ENCODE assay signal across 9 cellular contexts in the genomic region with DNA sequence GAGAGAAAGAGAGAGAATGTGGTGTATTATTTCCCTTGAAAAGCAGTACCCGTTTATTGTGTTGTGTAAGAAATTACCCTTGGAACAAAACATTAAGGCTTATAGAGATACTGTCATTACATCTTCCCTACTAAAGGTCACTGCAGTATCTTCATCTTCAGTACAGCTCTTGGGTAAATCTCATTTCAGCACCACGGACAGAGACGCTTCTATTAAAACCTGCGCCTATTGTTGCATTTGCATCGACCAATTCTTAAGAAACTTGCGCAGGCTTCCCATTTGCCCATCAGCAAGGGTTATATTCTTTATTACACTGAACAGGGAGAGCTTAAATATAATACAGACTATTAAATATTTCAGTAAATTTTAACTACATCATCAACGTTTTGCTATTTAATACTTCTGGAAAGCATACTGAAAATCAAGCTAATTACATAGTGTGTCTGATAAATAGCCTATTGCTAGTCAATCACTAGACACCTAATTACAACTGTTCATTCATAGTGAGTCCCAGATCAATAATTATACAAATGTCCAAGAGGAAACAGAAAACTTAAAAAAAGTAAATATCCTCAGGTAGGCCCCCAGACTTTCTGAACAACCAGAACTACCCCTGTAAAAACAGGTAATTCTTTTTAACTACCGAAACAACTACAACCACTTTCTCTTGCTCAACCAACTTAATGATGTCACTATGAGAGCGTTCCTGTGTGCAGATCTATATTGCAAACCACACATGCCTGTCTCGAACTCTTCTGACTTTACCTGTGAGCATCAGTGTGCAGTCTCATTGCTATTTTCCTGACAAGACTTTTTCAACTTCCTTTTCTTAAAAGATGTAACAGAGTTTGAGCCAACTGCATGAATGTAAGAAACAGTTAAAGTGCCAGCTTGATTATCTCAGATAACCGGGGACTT.
DNase-seq lines count a peak whose midpoint lies in the region; ATAC-seq, FAIRE-seq and TF ChIP-seq lines count a peak whose summit lies in the region.
"Had no signal": no experiment of that assay in that cellular context is flagged by ENCODE, and none has a peak within 500 bp of the region (broad histone marks: within the 10 kb centered on the region; RNA-seq: fewer than 3 reads in every experiment).

No MANE protein-coding gene starts in this region.

- H3K14ac ChIP-seq in H1 (ENCODE audit: insufficient read length), result no peak overlapping the region

- H3K4me2 ChIP-seq in H1 (ENCODE audit: insufficient read depth in 1 of 2, low read depth in 2 of 2, low read length in 2 of 2) (peak overlapping the region; percentile 90 to 98), osteoblast (ENCODE audit: insufficient read depth, low read length) (peak overlapping the region; percentile 86)
- H3K4me2 ChIP-seq: BLaER1 treated with 17β-estradiol and CSF1 and Interleukin-3, amounts not matched to agents 10 nM and 100 nM had no signal

- no peak for FAIRE-seq in H1 (lab: Jason Lieb, UNC)

- POLR2A ChIA-PET in H1 (lab: Charles Lee; ENCODE audit: partially characterized antibody), result no interaction called here

- no peak overlapping the region for H2AFZ ChIP-seq in H1 (ENCODE audit: low read length)
- no peak overlapping the region for H2AFZ ChIP-seq in osteoblast (ENCODE audit: low read length)

- no peaks in the 10 kb centered on the region for H3K36me3 ChIP-seq in H1 (ENCODE audit: control insufficient read depth in 2 of 4, insufficient read depth in 4 of 4, low read length in 3 of 4)
- no peaks in the 10 kb centered on the region for H3K36me3 ChIP-seq in osteoblast (ENCODE audit: insufficient read depth, low read length)
- H3K36me3 ChIP-seq: BLaER1 treated with 17β-estradiol and CSF1 and Interleukin-3, amounts not matched to agents 10 nM and 100 nM had no signal

- H2BK120ac ChIP-seq in H1 (replicated peaks; ENCODE audit: low read depth, low read length), result no peak overlapping the region

- no peaks in the 10 kb centered on the region for H3K79me1 ChIP-seq in H1 (ENCODE audit: low read depth, low read length)

- WGBS in H1 (ENCODE audit: extremely low coverage in 1 of 2, insufficient coverage in 1 of 2, insufficient read length in 1 of 2, insufficient replicate concordance in 2 of 2, low coverage in 1 of 2, low lambda C conversion rate in 2 of 2, missing lambda C conversion rate in 1 of 2), 2 experiments, result 53% methylated on average over 11 of the region's 11 CpGs; no CpG with 5 or more reads in 1 of the 2 experiments

- no peak for TF ChIP-seq EP300 in H1 (IDR thresholded peaks at IDR 0.05; ENCODE audit: borderline replicate concordance in 1 of 2, low read depth in 2 of 2, low read length in 2 of 2)

- peak overlapping the region in 3 of 4 experiments; percentile 75 to 85 (median 75); a peak in 4 of 8 replicates for H3K4me3 ChIP-seq in H1 (ENCODE audit: extremely low read depth in 1 of 4, insufficient read depth in 2 of 4, low read depth in 3 of 4, low read length in 4 of 4)
- H3K4me3 ChIP-seq in osteoblast (ENCODE audit: insufficient read depth, low read length), result peak overlapping the region; percentile 81
- no peak overlapping the region for H3K4me3 ChIP-seq in coronary artery
- H3K4me3 ChIP-seq: BLaER1 treated with 17β-estradiol and CSF1 and Interleukin-3, amounts not matched to agents 10 nM and 100 nM had no signal

- H3K9me3 ChIP-seq in H1 (ENCODE audit: insufficient read depth in 2 of 2, low read depth in 1 of 2, low read length in 1 of 2) (no peaks in the 10 kb centered on the region), osteoblast (ENCODE audit: low read depth, low read length) (no peaks in the 10 kb centered on the region)

- no peak overlapping the region for H2AK5ac ChIP-seq in H1 (ENCODE audit: low read depth, low read length)

- no peak overlapping the region for H4K8ac ChIP-seq in H1 (ENCODE audit: extremely low read depth, insufficient read depth, low read length)

- peaks cover 0 to 5% (median 0%) of the 10 kb centered on the region in 4 experiments; a peak in 4 of 7 replicates for H3K4me1 ChIP-seq in H1 (replicated peaks in 1 of 4; ENCODE audit: control insufficient read depth in 3 of 4, insufficient read depth in 4 of 4, low read length in 3 of 4)
- H3K4me1 ChIP-seq in osteoblast (ENCODE audit: insufficient read depth, low read length), result no peaks in the 10 kb centered on the region
- H3K4me1 ChIP-seq: BLaER1 treated with 17β-estradiol and CSF1 and Interleukin-3, amounts not matched to agents 10 nM and 100 nM had no signal

- H3K9ac ChIP-seq in H1 (replicated peaks in 1 of 4; ENCODE audit: extremely low read depth in 1 of 4, low read depth in 3 of 4, low read length in 3 of 4), result no peak overlapping the region
- H3K9ac ChIP-seq: BLaER1 treated with 17β-estradiol and CSF1 and Interleukin-3, amounts not matched to agents 10 nM and 100 nM had no signal

- H3K27ac ChIP-seq in H1 (ENCODE audit: low read depth, low read length) (no peak overlapping the region), osteoblast (ENCODE audit: low read depth, low read length) (no peak overlapping the region), coronary artery (no peak overlapping the region)
- H3K27ac ChIP-seq: BLaER1 treated with 17β-estradiol and CSF1 and Interleukin-3, amounts not matched to agents 10 nM and 100 nM had no signal

- no peak overlapping the region for H4K5ac ChIP-seq in H1 (ENCODE audit: insufficient read length, low read depth, low read length)

- H4K91ac ChIP-seq in H1 (replicated peaks; ENCODE audit: insufficient read length, low read length), result no peak overlapping the region

- H2BK20ac ChIP-seq in H1 (ENCODE audit: low read length), result no peak overlapping the region

- H3K23me2 ChIP-seq in H1 (ENCODE audit: low read depth, low read length), result peaks cover 18% of the 10 kb centered on the region

- no peak overlapping the region for H3K18ac ChIP-seq in H1 (ENCODE audit: extremely low read depth, low read length)

- ATAC-seq in GM21717 (IDR thresholded peaks at IDR 0.05; ENCODE audit: unreplicated experiment), result no peak

- no peak for TF ChIP-seq POLR2A in H1 (IDR thresholded peaks at IDR 0.05; ENCODE audit: control extremely low read depth in 1 of 2, low read depth in 2 of 2, low read length in 2 of 2)

- H3K4ac ChIP-seq in H1 (replicated peaks; ENCODE audit: insufficient read length, low read depth, low read length), result no peak overlapping the region

- H3K56ac ChIP-seq in H1 (replicated peaks; ENCODE audit: insufficient read length, low read depth, low read length), result no peak overlapping the region

- no peak overlapping the region for H3K23ac ChIP-seq in H1 (ENCODE audit: insufficient read length)

- CTCF ChIA-PET in H1 (lab: Charles Lee; ENCODE audit: partially characterized antibody), result interaction anchor here (1.4 kb wide), 1 partner anchor 291 kb away, joined by 6 read pairs; no protein-coding TSS in a partner anchor

- peaks cover 0 to 10% of the 10 kb centered on the region in 2 experiments; a peak in 2 of 4 replicates for H3K79me2 ChIP-seq in H1 (ENCODE audit: control insufficient read depth in 1 of 2, insufficient read depth in 2 of 2, low read length in 2 of 2)
- peaks cover 41% of the 10 kb centered on the region for H3K79me2 ChIP-seq in osteoblast (ENCODE audit: insufficient read depth, low read length)

- H3K27me3 ChIP-seq in H1 (replicated peaks in 1 of 4; ENCODE audit: control insufficient read depth in 3 of 4, extremely low read depth in 1 of 4, insufficient read depth in 3 of 4, low read length in 3 of 4) (peaks cover 0 to 36% (median 20%) of the 10 kb centered on the region in 4 experiments; a peak in 6 of 7 replicates), osteoblast (ENCODE audit: insufficient read depth, low read length) (peaks cover 3% of the 10 kb centered on the region)
- H3K27me3 ChIP-seq: BLaER1 treated with 17β-estradiol and CSF1 and Interleukin-3, amounts not matched to agents 10 nM and 100 nM had no signal

- H4K20me1 ChIP-seq in H1 (replicated peaks in 1 of 2; ENCODE audit: control insufficient read depth in 1 of 2, insufficient read depth in 2 of 2, low read length in 2 of 2), result peaks cover 4 to 9% of the 10 kb centered on the region in 2 experiments
- H4K20me1 ChIP-seq in osteoblast (ENCODE audit: insufficient read depth, low read length), result peaks cover 23% of the 10 kb centered on the region
- H4K20me1 ChIP-seq: BLaER1 treated with 17β-estradiol and CSF1 and Interleukin-3, amounts not matched to agents 10 nM and 100 nM had no signal

- H2BK5ac ChIP-seq in H1 (ENCODE audit: low read depth, low read length), result no peak overlapping the region

- no peak; a peak in 1 of 4 replicates for TF ChIP-seq RAD21 in H1 (IDR thresholded peaks at IDR 0.05 in 1 of 2, conservative IDR thresholded peaks at IDR 0.05 in 1 of 2; ENCODE audit: low read depth in 2 of 2, low read length in 2 of 2)

- no peak overlapping the region for H2BK15ac ChIP-seq in H1 (ENCODE audit: low read length)

- H2BK12ac ChIP-seq in H1 (ENCODE audit: low read depth, low read length), result no peak overlapping the region

- DNase-seq in NCI-H2196 (lab: John Stamatoyannopoulos, UW; ENCODE audit: unreplicated experiment), result peak; percentile 15
- DNase-seq in NCI-H2196 treated with DMSO at 0.1 percent for 48 hours (lab: John Stamatoyannopoulos, UW; ENCODE audit: unreplicated experiment), result no peak
- DNase-seq in NCI-H69 (lab: John Stamatoyannopoulos, UW), result peak; percentile 64
- DNase-seq in H1 (ENCODE audit: low read depth in 1 of 2, low spot score in 2 of 2), result no peak
- peak; percentile 81 for DNase-seq in osteoblast (ENCODE audit: insufficient read length, low spot score, missing footprints)
- no peak for DNase-seq in coronary artery (ENCODE audit: low spot score)
- no peak for DNase-seq in HuH-7 (ENCODE audit: low spot score)

- TF ChIP-seq CTCF in H1 (IDR thresholded peaks at IDR 0.05; ENCODE audit: control extremely low read depth in 1 of 3, insufficient read depth in 1 of 3, low read depth in 1 of 3, low read length in 3 of 3) (no peak), osteoblast (IDR thresholded peaks at IDR 0.05; ENCODE audit: extremely low read depth, low read depth, low read length) (no peak), coronary artery (IDR thresholded peaks at IDR 0.05) (no peak)

TF ChIP-seq in H1, 55 proteins besides CTCF, POLR2A, EP300 and RAD21:
- TF ChIP-seq RNF2 (IDR thresholded peaks at IDR 0.05; ENCODE audit: borderline replicate concordance, low read depth, low read length, missing control alignments, poor library complexity, severe bottlenecking), result no peak
- TF ChIP-seq PHF8 (conservative IDR thresholded peaks at IDR 0.05; ENCODE audit: low read depth, low read length), result no peak
- TF ChIP-seq CHD2 (IDR thresholded peaks at IDR 0.05; ENCODE audit: low read length), result no peak
- TF ChIP-seq POLR2AphosphoS5 (IDR thresholded peaks at IDR 0.05; ENCODE audit: low read depth, low read length), result no peak
- TF ChIP-seq SUZ12 (IDR thresholded peaks at IDR 0.05; ENCODE audit: low read length), result no peak
- TF ChIP-seq HDAC2 (IDR thresholded peaks at IDR 0.05; ENCODE audit: borderline replicate concordance in 1 of 2, low read depth in 2 of 2, low read length in 2 of 2), result no peak
- TF ChIP-seq SIN3A (conservative IDR thresholded peaks at IDR 0.05 in 1 of 2, IDR thresholded peaks at IDR 0.05 in 1 of 2; ENCODE audit: low read depth in 1 of 2, low read length in 2 of 2), result peak in 1 of 2 experiments; percentile 81; a peak in 2 of 4 replicates
- TF ChIP-seq BRCA1 (IDR thresholded peaks at IDR 0.05; ENCODE audit: low read depth, low read length), result no peak

Comparison
In these comparisons a context has a peak if more than half of its experiments do, and no peak if none do; other contexts are left out.
1. DNase-seq: peak in NCI-H2196 (single experiment), NCI-H69 (single experiment) and osteoblast (single experiment); none in NCI-H2196 treated with DMSO at 0.1 percent for 48 hours (single experiment), H1 (0 of 2), coronary artery (single experiment) and HuH-7 (single experiment).